Comparison of ENCODE assay signal across 8 cellular contexts in genomic region chr6:166419268-166419667, GRCh38. TPM values are rescaled to one million over a fixed set of nuclear protein-coding genes. Genes with fewer than 3 reads are reported as not detected.
DNase-seq lines count a peak whose midpoint lies in the region; ATAC-seq and FAIRE-seq lines count a peak whose summit lies in the region.

No MANE protein-coding gene starts in this region.

- H3K27ac Mint-ChIP-seq in activated naive CD8-positive, alpha-beta T cell treated with anti-CD3 and anti-CD28 coated beads, Interleukin-2, amount 50 U/mL, for 24 hours = peak overlapping the region; percentile 69

- ATAC-seq in HG02678 (IDR thresholded peaks at IDR 0.05; ENCODE audit: unreplicated experiment) = peak; percentile 98
- ATAC-seq in activated naive CD8-positive, alpha-beta T cell treated with anti-CD3 and anti-CD28 coated beads, Interleukin-2, amount 50 U/mL, for 24 hours = peak; percentile 48

- peak overlapping the region; percentile 34 for H3K4me3 Mint-ChIP-seq in activated naive CD8-positive, alpha-beta T cell treated with anti-CD3 and anti-CD28 coated beads, Interleukin-2, amount 50 U/mL, for 24 hours

- H3K36me3 Mint-ChIP-seq in activated naive CD8-positive, alpha-beta T cell treated with anti-CD3 and anti-CD28 coated beads, Interleukin-2, amount 50 U/mL, for 24 hours (ENCODE audit: low read depth) = peaks cover 12% of the 10 kb centered on the region

- H3K4me1 Mint-ChIP-seq in activated naive CD8-positive, alpha-beta T cell treated with anti-CD3 and anti-CD28 coated beads, Interleukin-2, amount 50 U/mL, for 24 hours = peaks cover 61% of the 10 kb centered on the region

- peaks cover 12% of the 10 kb centered on the region for H3K9me3 Mint-ChIP-seq in activated naive CD8-positive, alpha-beta T cell treated with anti-CD3 and anti-CD28 coated beads, Interleukin-2, amount 50 U/mL, for 24 hours

- H3K27me3 Mint-ChIP-seq in activated naive CD8-positive, alpha-beta T cell treated with anti-CD3 and anti-CD28 coated beads, Interleukin-2, amount 50 U/mL, for 24 hours = no peaks in the 10 kb centered on the region

- peak; percentile 86 for FAIRE-seq in GM18507 (lab: Jason Lieb, UNC)

- DNase-seq in GM18507 (ENCODE audit: extremely low spot score, insufficient read length, low read depth) = peak; percentile 37
- peak; percentile 63 for DNase-seq in RPMI7951 (ENCODE audit: low read depth)
- DNase-seq in activated naive CD8-positive, alpha-beta T cell treated with anti-CD3 and anti-CD28 coated beads, Interleukin-2, amount 50 U/mL, for 24 hours = peak; percentile 59
- peak; percentile 55 to 60 for DNase-seq in stimulated activated CD8-positive, alpha-beta memory T cell treated with anti-CD3 and anti-CD28 coated beads, Interleukin-7, amount 100 ng/mL, for 4 hours (ENCODE audit: low read depth in 2 of 2)
- DNase-seq in NCI-H524 treated with DMSO at 0.1 percent for 48 hours (lab: John Stamatoyannopoulos, UW) = no peak
- no peak for DNase-seq in DMS 273 treated with DMSO at 0.1 percent for 48 hours (lab: John Stamatoyannopoulos, UW)
- no peak for DNase-seq in LoVo (ENCODE audit: low spot score)

RNA-seq across cellular contexts. Expression of gene MPC1, which starts 36.5 kb away (rescaled TPM):
- total RNA-seq in RPMI7951 (2014; rRNA removed; shearing (Covaris generic)) = 69.1 and 70.7 TPM in 2 replicates

Comparison
In these comparisons a context has a peak if more than half of its experiments do, and no peak if none do; other contexts are left out.
1. DNase-seq: peak in GM18507 (single experiment), RPMI7951 (single experiment), activated naive CD8-positive, alpha-beta T cell treated with anti-CD3 and anti-CD28 coated beads, Interleukin-2, amount 50 U/mL, for 24 hours (single experiment) and stimulated activated CD8-positive, alpha-beta memory T cell treated with anti-CD3 and anti-CD28 coated beads, Interleukin-7, amount 100 ng/mL, for 4 hours (2 of 2); none in NCI-H524 treated with DMSO at 0.1 percent for 48 hours (single experiment), DMS 273 treated with DMSO at 0.1 percent for 48 hours (single experiment) and LoVo (single experiment).